1 cellular context compared by ENCODE assay signal in genomic region chr13:94119360-94119936, GRCh38.
A peak's percentile ranks its signal among the peaks of the same experiment; 100 is the strongest.
TF ChIP-seq lines count a peak whose summit lies in the region.

No MANE protein-coding gene starts in this region.

TF ChIP-seq in HepG2, 621 proteins besides CTCF, POLR2A, EP300 and RAD21 (continued from another document and continues in another):
- TF ChIP-seq SKI (IDR thresholded peaks at IDR 0.05; ENCODE audit: partially characterized antibody) (peak; percentile 33), NFKBIZ (CRISPR knock-in tag; IDR thresholded peaks at IDR 0.05) (no peak), ZNF414 (CRISPR knock-in tag; IDR thresholded peaks at IDR 0.05) (no peak), ZBTB34 (CRISPR knock-in tag; IDR thresholded peaks at IDR 0.05) (peak; percentile 89; the same call in 1 of the 2 replicates), RNF2 (conservative IDR thresholded peaks at IDR 0.05; ENCODE audit: low read depth) (no peak), TBX2 (CRISPR knock-in tag; IDR thresholded peaks at IDR 0.05; ENCODE audit: borderline replicate concordance) (peak; percentile 83), HNRNPK (IDR thresholded peaks at IDR 0.05; ENCODE audit: low read depth, low read length, poor library complexity, severe bottlenecking) (no peak), CBX2 (IDR thresholded peaks at IDR 0.05; ENCODE audit: low read depth, low read length) (no peak), CBX2 (CRISPR knock-in tag; IDR thresholded peaks at IDR 0.05; ENCODE audit: low read depth) (no peak), DNMT3B (CRISPR knock-in tag; conservative IDR thresholded peaks at IDR 0.05) (no peak), JUN (CRISPR knock-in tag; IDR thresholded peaks at IDR 0.05) (no peak), MIER2 (CRISPR knock-in tag; IDR thresholded peaks at IDR 0.05) (0 out of 2 replicates have a peak, but pooled peaks have one; percentile 48), FOXP1 (IDR thresholded peaks at IDR 0.05) (no peak), FOXP1 (CRISPR knock-in tag; IDR thresholded peaks at IDR 0.05) (peak; percentile 23; the same call in 1 of the 2 replicates), DDIT3 (CRISPR knock-in tag; IDR thresholded peaks at IDR 0.05) (no peak), HOXD1 (CRISPR knock-in tag; IDR thresholded peaks at IDR 0.05) (no peak), HNRNPLL (IDR thresholded peaks at IDR 0.05; ENCODE audit: low read depth, low read length, poor library complexity, severe bottlenecking) (no peak), U2AF1 (optimal IDR thresholded peaks at IDR 0.05; ENCODE audit: low read depth, low read length) (no peak), FOXO4 (CRISPR knock-in tag; conservative IDR thresholded peaks at IDR 0.05) (no peak), RFX5 (IDR thresholded peaks at IDR 0.05; ENCODE audit: low read depth, low read length) (no peak), HDAC1 (CRISPR knock-in tag; IDR thresholded peaks at IDR 0.05) (peak; percentile 83), ZSCAN22 (CRISPR knock-in tag; IDR thresholded peaks at IDR 0.05) (no peak), ZNF598 (CRISPR knock-in tag; IDR thresholded peaks at IDR 0.05; ENCODE audit: borderline replicate concordance) (no peak), PAWR (CRISPR knock-in tag; IDR thresholded peaks at IDR 0.05; ENCODE audit: borderline replicate concordance) (no peak), ZNF83 (CRISPR knock-in tag; IDR thresholded peaks at IDR 0.05; ENCODE audit: borderline replicate concordance) (no peak), IKZF4 (CRISPR knock-in tag; IDR thresholded peaks at IDR 0.05; ENCODE audit: borderline replicate concordance, low read depth, not compliant biosample characterization) (no peak), NFE2 (CRISPR knock-in tag; IDR thresholded peaks at IDR 0.05) (no peak), ZKSCAN1 (IDR thresholded peaks at IDR 0.05; ENCODE audit: low read length) (no peak), EEA1 (CRISPR knock-in tag; IDR thresholded peaks at IDR 0.05; ENCODE audit: borderline replicate concordance) (no peak), MBNL3 (CRISPR knock-in tag; conservative IDR thresholded peaks at IDR 0.05) (no peak), ZNF44 (CRISPR knock-in tag; IDR thresholded peaks at IDR 0.05) (no peak), ZBTB8A (CRISPR knock-in tag; IDR thresholded peaks at IDR 0.05; ENCODE audit: borderline replicate concordance, low read depth) (no peak), IKZF5 (CRISPR knock-in tag; IDR thresholded peaks at IDR 0.05) (peak; percentile 68), ZBTB10 (CRISPR knock-in tag; IDR thresholded peaks at IDR 0.05; ENCODE audit: borderline replicate concordance) (no peak), CENPX (CRISPR knock-in tag; IDR thresholded peaks at IDR 0.05) (no peak), ZNF644 (CRISPR knock-in tag; IDR thresholded peaks at IDR 0.05; ENCODE audit: low read depth) (peak; percentile 94), ETV6 (CRISPR knock-in tag; conservative IDR thresholded peaks at IDR 0.05) (no peak), ZNF558 (CRISPR knock-in tag; IDR thresholded peaks at IDR 0.05; ENCODE audit: borderline replicate concordance) (no peak), MATR3 (CRISPR knock-in tag; IDR thresholded peaks at IDR 0.05) (no peak), MXI1 (IDR thresholded peaks at IDR 0.05; ENCODE audit: borderline replicate concordance, low read depth, low read length) (no peak), AGO1 (IDR thresholded peaks at IDR 0.05; ENCODE audit: low read depth, low read length, poor library complexity, severe bottlenecking) (no peak), NR0B2 (CRISPR knock-in tag; IDR thresholded peaks at IDR 0.05) (no peak), ZNF792 (CRISPR knock-in tag; IDR thresholded peaks at IDR 0.05) (0 out of 2 replicates have a peak, but pooled peaks have one; percentile 23), CBX5 (CRISPR knock-in tag; IDR thresholded peaks at IDR 0.05; ENCODE audit: borderline replicate concordance) (peak; percentile 77; the same call in 1 of the 2 replicates), TAF15 (IDR thresholded peaks at IDR 0.05; ENCODE audit: low read depth, low read length, poor library complexity, severe bottlenecking) (no peak), ZNF251 (CRISPR knock-in tag; IDR thresholded peaks at IDR 0.05) (no peak), MZF1 (CRISPR knock-in tag; IDR thresholded peaks at IDR 0.05; ENCODE audit: borderline replicate concordance) (0 out of 2 replicates have a peak, but pooled peaks have one; percentile 58), GFI1 (CRISPR knock-in tag; IDR thresholded peaks at IDR 0.05; ENCODE audit: borderline replicate concordance) (peak; percentile 99), HNRNPUL1 (IDR thresholded peaks at IDR 0.05; ENCODE audit: low read depth, low read length) (no peak), IKZF1 (IDR thresholded peaks at IDR 0.05) (no peak), TRIM24 (CRISPR knock-in tag; IDR thresholded peaks at IDR 0.05) (no peak), SOX6 (IDR thresholded peaks at IDR 0.05) (no peak), SOX6 (CRISPR knock-in tag; IDR thresholded peaks at IDR 0.05) (peak; percentile 90), CCAR2 (optimal IDR thresholded peaks at IDR 0.05; ENCODE audit: low read depth, low read length) (no peak), ZNF124 (CRISPR knock-in tag; IDR thresholded peaks at IDR 0.05) (peak; percentile 61; the same call in 1 of the 2 replicates), TAF1 (CRISPR knock-in tag; IDR thresholded peaks at IDR 0.05) (no peak), ZNF484 (CRISPR knock-in tag; IDR thresholded peaks at IDR 0.05; ENCODE audit: borderline replicate concordance, low read depth) (no peak), GATAD1 (CRISPR knock-in tag; IDR thresholded peaks at IDR 0.05) (no peak), FOXA1 (IDR thresholded peaks at IDR 0.05) (no peak), FOXA1 (CRISPR knock-in tag; IDR thresholded peaks at IDR 0.05) (peak; percentile 5; the same call in 1 of the 2 replicates), ZBTB44 (CRISPR knock-in tag; IDR thresholded peaks at IDR 0.05) (no peak), TCF12 (IDR thresholded peaks at IDR 0.05) (no peak), TCF12 (CRISPR knock-in tag; IDR thresholded peaks at IDR 0.05) (no peak), ZNF432 (CRISPR knock-in tag; IDR thresholded peaks at IDR 0.05; ENCODE audit: borderline replicate concordance) (no peak), THYN1 (CRISPR knock-in tag; IDR thresholded peaks at IDR 0.05; ENCODE audit: borderline replicate concordance, low read depth) (no peak), ZNF691 (CRISPR knock-in tag; IDR thresholded peaks at IDR 0.05; ENCODE audit: borderline replicate concordance, low read depth) (no peak), THAP8 (CRISPR knock-in tag; IDR thresholded peaks at IDR 0.05; ENCODE audit: borderline replicate concordance) (no peak), E2F2 (CRISPR knock-in tag; IDR thresholded peaks at IDR 0.05; ENCODE audit: borderline replicate concordance) (no peak)
